In genomic region chr10:68598978-68599753, GRCh38 we compare ENCODE assay signal across 8 cellular contexts. TPM values are rescaled to one million over a fixed set of nuclear protein-coding genes. Genes with fewer than 3 reads are reported as not detected.
DNase-seq lines count a peak whose midpoint lies in the region; ATAC-seq and TF ChIP-seq lines count a peak whose summit lies in the region.

No MANE protein-coding gene starts in this region.

- H3K4me3 Mint-ChIP-seq in activated naive CD8-positive, alpha-beta T cell, result peak overlapping the region; percentile 66
- no peak overlapping the region for H3K4me3 Mint-ChIP-seq in activated naive CD8-positive, alpha-beta T cell treated with anti-CD3 and anti-CD28 coated beads for 36 hours
- H3K4me3 Mint-ChIP-seq in osteocyte (ENCODE audit: unreplicated experiment), result peak overlapping the region; percentile 83

- peaks cover 33% of the 10 kb centered on the region for H3K4me1 Mint-ChIP-seq in activated naive CD8-positive, alpha-beta T cell (ENCODE audit: low read depth)
- H3K4me1 Mint-ChIP-seq in activated naive CD8-positive, alpha-beta T cell treated with anti-CD3 and anti-CD28 coated beads for 36 hours, result peaks cover 32% of the 10 kb centered on the region
- peaks cover 65% of the 10 kb centered on the region for H3K4me1 Mint-ChIP-seq in osteocyte (ENCODE audit: unreplicated experiment)

- no peaks in the 10 kb centered on the region for H3K27me3 Mint-ChIP-seq in activated naive CD8-positive, alpha-beta T cell
- no peaks in the 10 kb centered on the region for H3K27me3 Mint-ChIP-seq in activated naive CD8-positive, alpha-beta T cell treated with anti-CD3 and anti-CD28 coated beads for 36 hours
- H3K27me3 Mint-ChIP-seq in osteocyte (ENCODE audit: unreplicated experiment), result no peaks in the 10 kb centered on the region

- DNase-seq in activated naive CD8-positive, alpha-beta T cell treated with anti-CD3 and anti-CD28 coated beads for 36 hours, result no peak
- DNase-seq in SK-N-MC (ENCODE audit: low read depth, low spot score) (no peak), globus pallidus (ENCODE audit: low spot score) (peak; percentile 50), osteocyte (ENCODE audit: extremely low spot score, unreplicated experiment) (no peak)
- no peak for DNase-seq in NK-92 treated with Interleukin-12 subunit alpha and Interleukin-12 subunit beta, amount 100 ng/mL, for 24 hours (lab: John Stamatoyannopoulos, UW)

- H3K36me3 Mint-ChIP-seq in activated naive CD8-positive, alpha-beta T cell, result peaks cover 4% of the 10 kb centered on the region
- H3K36me3 Mint-ChIP-seq in activated naive CD8-positive, alpha-beta T cell treated with anti-CD3 and anti-CD28 coated beads for 36 hours, result peaks cover 2% of the 10 kb centered on the region
- peaks cover 3% of the 10 kb centered on the region for H3K36me3 Mint-ChIP-seq in osteocyte (ENCODE audit: unreplicated experiment)

- H3K27ac ChIP-seq in SK-N-MC, result peak overlapping the region; percentile 95

- H3K27ac Mint-ChIP-seq in activated naive CD8-positive, alpha-beta T cell, result no peak overlapping the region
- H3K27ac Mint-ChIP-seq in activated naive CD8-positive, alpha-beta T cell treated with anti-CD3 and anti-CD28 coated beads for 36 hours, result no peak overlapping the region
- H3K27ac Mint-ChIP-seq in osteocyte (ENCODE audit: unreplicated experiment), result peak overlapping the region; percentile 97

- peaks cover 7% of the 10 kb centered on the region; the same call in 1 of the 2 replicates for H3K36me3 ChIP-seq in SK-N-MC (ENCODE audit: insufficient read depth, low read length)

- no peak for TF ChIP-seq CTCF in osteocyte (IDR thresholded peaks at IDR 0.05)

- H3K9me3 Mint-ChIP-seq in activated naive CD8-positive, alpha-beta T cell (ENCODE audit: low read depth), result no peaks in the 10 kb centered on the region
- no peaks in the 10 kb centered on the region for H3K9me3 Mint-ChIP-seq in activated naive CD8-positive, alpha-beta T cell treated with anti-CD3 and anti-CD28 coated beads for 36 hours
- no peaks in the 10 kb centered on the region for H3K9me3 Mint-ChIP-seq in osteocyte (ENCODE audit: unreplicated experiment)

- H3K9ac ChIP-seq in SK-N-MC (ENCODE audit: insufficient read length), result no peak overlapping the region

- H3K9me3 ChIP-seq in SK-N-MC (ENCODE audit: low read depth, low read length), result no peaks in the 10 kb centered on the region

- no peak overlapping the region for H3K4me3 ChIP-seq in SK-N-MC

- ATAC-seq in GM19452 (IDR thresholded peaks at IDR 0.05; ENCODE audit: unreplicated experiment) (no peak), GM21360 (IDR thresholded peaks at IDR 0.05; ENCODE audit: unreplicated experiment) (no peak)

RNA-seq across cellular contexts. Expression of gene TET1, which starts 39.0 kb away (rescaled TPM):
- total RNA-seq in activated naive CD8-positive, alpha-beta T cell treated with anti-CD3 and anti-CD28 coated beads for 36 hours, result under 1 TPM; 0.72 to 0.82 TPM
- total RNA-seq in osteocyte, result 20.4 and 20.9 TPM in 2 replicates

Comparison
In these comparisons a context has a peak if more than half of its experiments do, and no peak if none do; other contexts are left out.
1. RNA of gene TET1, which starts 39.0 kb away (total RNA-seq): 20.4 to 20.9 TPM in osteocyte; 0.72 to 0.82 TPM in activated naive CD8-positive, alpha-beta T cell treated with anti-CD3 and anti-CD28 coated beads for 36 hours; every median in the first group is over 10 times any median in the second.